8 cellular contexts compared by ENCODE assay signal in the genomic region with DNA sequence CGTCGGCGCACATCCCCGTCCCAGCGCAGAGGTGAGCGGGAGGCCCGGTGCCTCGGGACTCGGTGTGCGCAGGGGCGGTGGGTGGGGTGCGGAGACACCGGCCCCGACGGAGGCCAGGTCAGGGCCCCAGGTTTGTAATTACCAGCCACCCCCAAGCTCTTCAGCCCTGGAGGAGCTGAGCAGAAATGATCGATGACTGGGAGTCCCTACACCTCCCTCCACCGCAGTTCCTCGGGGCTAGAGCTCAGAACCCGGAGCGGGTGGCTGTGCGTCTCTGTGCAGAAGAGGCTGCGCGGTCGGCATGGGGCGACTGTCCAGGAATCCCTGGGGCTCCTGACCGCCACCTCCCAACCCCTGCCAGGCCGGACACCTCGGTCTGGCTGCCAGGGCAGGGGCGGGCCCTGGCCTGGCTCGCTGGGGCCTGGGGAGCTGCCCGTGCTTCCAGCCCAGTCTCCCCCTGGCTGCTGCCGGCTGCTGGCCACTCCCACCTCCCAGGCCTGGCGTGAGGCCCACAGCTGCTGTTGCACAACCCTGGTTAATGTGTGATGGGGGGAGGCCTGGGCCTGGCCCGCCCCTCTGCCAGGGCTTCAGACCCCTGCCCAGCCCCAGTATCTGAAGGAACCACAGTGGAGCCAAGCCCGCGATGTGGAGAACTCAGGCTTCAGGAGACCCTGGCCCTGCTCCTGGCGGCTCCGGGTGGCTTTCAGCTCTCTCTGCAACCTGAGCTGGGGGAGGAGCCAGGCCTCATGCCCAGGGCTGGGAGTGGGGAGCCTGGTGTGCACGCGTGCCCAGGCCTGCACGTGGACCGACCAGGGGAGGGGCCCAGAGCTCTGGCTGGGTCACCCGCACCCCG. TPM values are rescaled to one million over a fixed set of nuclear protein-coding genes. Genes with fewer than 3 reads are reported as not detected.
DNase-seq lines count a peak whose midpoint lies in the region; ATAC-seq and TF ChIP-seq lines count a peak whose summit lies in the region.

No MANE protein-coding gene starts in this region.

- H3K4me3 Mint-ChIP-seq in activated naive CD8-positive, alpha-beta T cell treated with anti-CD3 and anti-CD28 coated beads, Interleukin-2, amount 50 U/mL, for 24 hours = peak overlapping the region; percentile 29
- H3K4me3 Mint-ChIP-seq in neural progenitor cell = peak overlapping the region; percentile 84

- no peak overlapping the region for H2AFZ ChIP-seq in neural progenitor cell (replicated peaks)

- ATAC-seq in activated naive CD8-positive, alpha-beta T cell treated with anti-CD3 and anti-CD28 coated beads, Interleukin-2, amount 50 U/mL, for 24 hours = no peak
- ATAC-seq in GM21717 (IDR thresholded peaks at IDR 0.05; ENCODE audit: unreplicated experiment) (no peak), HG03135 (IDR thresholded peaks at IDR 0.05; ENCODE audit: unreplicated experiment) (no peak)

- no peaks in the 10 kb centered on the region for H3K36me3 Mint-ChIP-seq in activated naive CD8-positive, alpha-beta T cell treated with anti-CD3 and anti-CD28 coated beads, Interleukin-2, amount 50 U/mL, for 24 hours (ENCODE audit: low read depth)
- peaks cover 2% of the 10 kb centered on the region for H3K36me3 Mint-ChIP-seq in neural progenitor cell

- H3K9ac ChIP-seq in NT2/D1 (ENCODE audit: insufficient read length, low read depth) (peak overlapping the region; percentile 97), neural progenitor cell (peak overlapping the region; percentile 57)

- H3K27ac ChIP-seq in neural progenitor cell = peak overlapping the region; percentile 24

- H4K20me1 ChIP-seq in neural progenitor cell (ENCODE audit: low read depth) = peaks cover 49% of the 10 kb centered on the region

- H3K4me1 Mint-ChIP-seq in activated naive CD8-positive, alpha-beta T cell treated with anti-CD3 and anti-CD28 coated beads, Interleukin-2, amount 50 U/mL, for 24 hours = peaks cover 15% of the 10 kb centered on the region
- H3K4me1 Mint-ChIP-seq in neural progenitor cell = peaks cover under 1% of the 10 kb centered on the region

- peaks cover 35% of the 10 kb centered on the region for H3K4me1 ChIP-seq in NT2/D1 (ENCODE audit: insufficient read depth, insufficient read length)
- peaks cover 33% of the 10 kb centered on the region for H3K4me1 ChIP-seq in neural progenitor cell

- no peaks in the 10 kb centered on the region for H3K9me3 Mint-ChIP-seq in activated naive CD8-positive, alpha-beta T cell treated with anti-CD3 and anti-CD28 coated beads, Interleukin-2, amount 50 U/mL, for 24 hours
- no peaks in the 10 kb centered on the region for H3K9me3 Mint-ChIP-seq in neural progenitor cell

- DNase-seq in DMS153 (lab: John Stamatoyannopoulos, UW) = peak; percentile 35
- DNase-seq in HPDE6-E6E7 (ENCODE audit: extremely low spot score) = peak; percentile 97
- DNase-seq in NT2/D1 (ENCODE audit: low read depth, low spot score) = no peak
- DNase-seq in activated naive CD8-positive, alpha-beta T cell treated with anti-CD3 and anti-CD28 coated beads, Interleukin-2, amount 50 U/mL, for 24 hours = peak; percentile 36
- peak; percentile 96 for DNase-seq in glomerular visceral epithelial cell (ENCODE audit: extremely low spot score)
- DNase-seq in neural progenitor cell (ENCODE audit: low spot score) = peak; percentile 83

- peaks cover 45% of the 10 kb centered on the region for H3F3A ChIP-seq in neural progenitor cell (ENCODE audit: low read depth)

- no peaks in the 10 kb centered on the region for H3K27me3 ChIP-seq in NT2/D1 (ENCODE audit: insufficient read depth, insufficient read length)
- peaks cover 24% of the 10 kb centered on the region for H3K27me3 ChIP-seq in neural progenitor cell

- no peaks in the 10 kb centered on the region for H3K9me3 ChIP-seq in NT2/D1 (ENCODE audit: insufficient read depth, low read length)
- no peaks in the 10 kb centered on the region for H3K9me3 ChIP-seq in neural progenitor cell (ENCODE audit: low read depth)

- H3K27ac Mint-ChIP-seq in activated naive CD8-positive, alpha-beta T cell treated with anti-CD3 and anti-CD28 coated beads, Interleukin-2, amount 50 U/mL, for 24 hours = no peak overlapping the region
- H3K27ac Mint-ChIP-seq in neural progenitor cell = no peak overlapping the region

- TF ChIP-seq CTCF in neural progenitor cell (IDR thresholded peaks at IDR 0.05) = no peak

- peak overlapping the region; percentile 91 for H3K4me2 ChIP-seq in neural progenitor cell

- peaks cover 8% of the 10 kb centered on the region for H3K79me2 ChIP-seq in neural progenitor cell (ENCODE audit: low read depth)

- H3K4me3 ChIP-seq in NT2/D1 (ENCODE audit: insufficient read length, low read depth) (peak overlapping the region; percentile 75), neural progenitor cell (peak overlapping the region; percentile 90)

- peaks cover 68% of the 10 kb centered on the region for H3K36me3 ChIP-seq in NT2/D1 (ENCODE audit: insufficient read depth, insufficient read length, low read length)
- H3K36me3 ChIP-seq in neural progenitor cell = no peaks in the 10 kb centered on the region

- no peaks in the 10 kb centered on the region for H3K27me3 Mint-ChIP-seq in activated naive CD8-positive, alpha-beta T cell treated with anti-CD3 and anti-CD28 coated beads, Interleukin-2, amount 50 U/mL, for 24 hours
- H3K27me3 Mint-ChIP-seq in neural progenitor cell (ENCODE audit: insufficient read depth, low read depth) = peaks cover 7% of the 10 kb centered on the region

RNA-seq across cellular contexts. Expression of a gene that starts 1.2 kb away (rescaled TPM):
- 12.0 and 58.0 TPM in 2 replicates for total RNA-seq in neural progenitor cell (ENCODE audit: low replicate concordance)

RNA-seq across cellular contexts. Expression of a gene that starts 4.3 kb away (rescaled TPM):
- 0.47 and 10.9 TPM in 2 replicates for total RNA-seq in neural progenitor cell (ENCODE audit: low replicate concordance)

RNA-seq across cellular contexts. Expression of a gene that starts 32.9 kb away (rescaled TPM):
- 8.2 and 26.8 TPM in 2 replicates for total RNA-seq in neural progenitor cell (ENCODE audit: low replicate concordance)

RNA-seq across cellular contexts. Expression of a gene that starts 33.0 kb away (rescaled TPM):
- total RNA-seq in neural progenitor cell (ENCODE audit: low replicate concordance) = 18.3 and 32.6 TPM in 2 replicates

RNA-seq across cellular contexts. Expression of a gene that starts 44.3 kb away (rescaled TPM):
- total RNA-seq in neural progenitor cell (ENCODE audit: low replicate concordance) = 0.25 TPM in 1 of 2 replicates, not detected in the other
